8 cellular contexts compared by ENCODE assay signal in genomic region chr11:63985812-63986155, GRCh38. TPM values are rescaled to one million over a fixed set of nuclear protein-coding genes. Genes with fewer than 3 reads are reported as not detected.
DNase-seq lines count a peak whose midpoint lies in the region; ATAC-seq and TF ChIP-seq lines count a peak whose summit lies in the region.

No MANE protein-coding gene starts in this region.

- WGBS in GM23248 (ENCODE audit: low coverage in 1 of 2, low lambda C conversion rate in 2 of 2, missing lambda C conversion rate in 2 of 2), 2 experiments, result 1 to 3% methylated on average over 18 of the region's 18 CpGs
- 20% methylated on average over 18 of the region's 18 CpGs for WGBS in smooth muscle cell (ENCODE audit: low lambda C conversion rate)

- H3K4me1 ChIP-seq in CD4-positive, CD25-positive, alpha-beta regulatory T cell (ENCODE audit: control insufficient read depth, insufficient read depth, low read length, poor library complexity, severe bottlenecking), result peaks cover 31% of the 10 kb centered on the region
- H3K4me1 ChIP-seq in GM23248 (ENCODE audit: insufficient read depth) (peaks cover 14% of the 10 kb centered on the region), smooth muscle cell (ENCODE audit: low read depth) (peaks cover 13% of the 10 kb centered on the region)

- H3K9ac ChIP-seq in GM23248 (peak overlapping the region; percentile 91), smooth muscle cell (ENCODE audit: low read depth) (peak overlapping the region; percentile 88)

- intact Hi-C loops in activated naive CD4-positive, alpha-beta T cell treated with anti-CD3 and anti-CD28 coated beads for 36 hours (cut with micrococcal nuclease), result loop anchor here (1.0 to 5.0 kb wide), 2 partner anchors 11 to 68 kb away; partner anchors contain the start of genes COX8A and RCOR2
- intact Hi-C loops in left cardiac atrium (cut with DNase I), result no loop called here

- no peaks in the 10 kb centered on the region for H3K27me3 ChIP-seq in CD4-positive, CD25-positive, alpha-beta regulatory T cell (ENCODE audit: control insufficient read depth, insufficient read depth, low read length)
- no peaks in the 10 kb centered on the region for H3K27me3 ChIP-seq in GM23248 (replicated peaks; ENCODE audit: insufficient read depth)
- H3K27me3 ChIP-seq in smooth muscle cell (ENCODE audit: low read depth), result no peaks in the 10 kb centered on the region

- ATAC-seq in CD4-positive, CD25-positive, alpha-beta regulatory T cell (ENCODE audit: low read depth in 2 of 2), result peak; percentile 82 to 86
- ATAC-seq in left cardiac atrium (peak; percentile 45 to 60), HG03139 (IDR thresholded peaks at IDR 0.05; ENCODE audit: unreplicated experiment) (no peak)

- no peak for TF ChIP-seq CTCF in smooth muscle cell (IDR thresholded peaks at IDR 0.05; ENCODE audit: borderline replicate concordance, insufficient read depth, poor library complexity, severe bottlenecking)

- no peaks in the 10 kb centered on the region; the same call in 1 of the 2 replicates for H3F3A ChIP-seq in GM23248 (ENCODE audit: insufficient read depth)
- no peaks in the 10 kb centered on the region for H3F3A ChIP-seq in smooth muscle cell (ENCODE audit: low read depth)

- peak overlapping the region; percentile 98 to 99 (median 98) for H3K4me3 Mint-ChIP-seq in CD4-positive, CD25-positive, alpha-beta regulatory T cell
- H3K4me3 Mint-ChIP-seq in activated naive CD4-positive, alpha-beta T cell treated with anti-CD3 and anti-CD28 coated beads for 36 hours, result peak overlapping the region; percentile 94

- no peaks in the 10 kb centered on the region for H3K9me2 ChIP-seq in GM23248 (ENCODE audit: insufficient read depth)

- CTCF ChIA-PET in activated naive CD4-positive, alpha-beta T cell treated with anti-CD3 and anti-CD28 coated beads for 36 hours (lab: Charles Lee), result interaction anchor here (0.7 kb wide), 2 partner anchors 15 to 149 kb away, joined by 3 read pairs; no protein-coding TSS in a partner anchor

- H3K9me3 Mint-ChIP-seq in CD4-positive, CD25-positive, alpha-beta regulatory T cell, result no peaks in the 10 kb centered on the region
- no peaks in the 10 kb centered on the region for H3K9me3 Mint-ChIP-seq in activated naive CD4-positive, alpha-beta T cell treated with anti-CD3 and anti-CD28 coated beads for 36 hours

- H3K4me3 ChIP-seq in CD4-positive, CD25-positive, alpha-beta regulatory T cell (ENCODE audit: low read depth, low read length), result peak overlapping the region; percentile 79
- peak overlapping the region; percentile 74 for H3K4me3 ChIP-seq in GM23248
- peak overlapping the region; percentile 76 for H3K4me3 ChIP-seq in smooth muscle cell

- peak; percentile 53 to 89 (median 72) for DNase-seq in CD4-positive, CD25-positive, alpha-beta regulatory T cell
- DNase-seq in GM23248, result peak; percentile 67
- peak; percentile 85 for DNase-seq in RPMI8226
- DNase-seq in activated naive CD4-positive, alpha-beta T cell treated with anti-CD3 and anti-CD28 coated beads for 36 hours, result peak; percentile 76
- DNase-seq in left cardiac atrium, result peak; percentile 61
- no peak for DNase-seq in smooth muscle cell (lab: John Stamatoyannopoulos, UW; ENCODE audit: unreplicated experiment)
- DNase-seq in cerebellar nuclear complex (lab: John Stamatoyannopoulos, UW), result no peak

- H3K27me3 Mint-ChIP-seq in CD4-positive, CD25-positive, alpha-beta regulatory T cell, result peaks cover 4% of the 10 kb centered on the region
- no peaks in the 10 kb centered on the region for H3K27me3 Mint-ChIP-seq in activated naive CD4-positive, alpha-beta T cell treated with anti-CD3 and anti-CD28 coated beads for 36 hours (ENCODE audit: low read depth)

- no peaks in the 10 kb centered on the region for H3K9me3 ChIP-seq in CD4-positive, CD25-positive, alpha-beta regulatory T cell (ENCODE audit: control insufficient read depth in 2 of 2, low read length in 2 of 2)
- no peaks in the 10 kb centered on the region for H3K9me3 ChIP-seq in GM23248 (ENCODE audit: low read depth)
- H3K9me3 ChIP-seq in smooth muscle cell (replicated peaks; ENCODE audit: low read depth), result no peaks in the 10 kb centered on the region

- H3K79me2 ChIP-seq in GM23248 (ENCODE audit: insufficient read depth), result peaks cover 85% of the 10 kb centered on the region
- H3K79me2 ChIP-seq in smooth muscle cell (ENCODE audit: low read depth), result peaks cover 31% of the 10 kb centered on the region

- H2AFZ ChIP-seq in GM23248 (peak overlapping the region; percentile 86), smooth muscle cell (ENCODE audit: low read depth) (peak overlapping the region; percentile 33)

- H4K20me1 ChIP-seq in GM23248 (ENCODE audit: insufficient read depth) (no peaks in the 10 kb centered on the region), smooth muscle cell (ENCODE audit: low read depth) (peaks cover 27% of the 10 kb centered on the region)

- H3K36me3 ChIP-seq in CD4-positive, CD25-positive, alpha-beta regulatory T cell (ENCODE audit: control insufficient read depth, insufficient read depth, low read length), result peaks cover 20% of the 10 kb centered on the region
- H3K36me3 ChIP-seq in GM23248 (ENCODE audit: low read depth), result no peaks in the 10 kb centered on the region
- no peaks in the 10 kb centered on the region for H3K36me3 ChIP-seq in smooth muscle cell (ENCODE audit: low read depth)

- peak overlapping the region; percentile 95 for H3K4me2 ChIP-seq in GM23248 (ENCODE audit: unreplicated experiment)
- H3K4me2 ChIP-seq in smooth muscle cell, result peak overlapping the region; percentile 95

- no peaks in the 10 kb centered on the region for H3K36me3 Mint-ChIP-seq in CD4-positive, CD25-positive, alpha-beta regulatory T cell
- H3K36me3 Mint-ChIP-seq in activated naive CD4-positive, alpha-beta T cell treated with anti-CD3 and anti-CD28 coated beads for 36 hours (ENCODE audit: low read depth), result peaks cover 17% of the 10 kb centered on the region

- in situ Hi-C loops in GM23248 (cut with MboI), result no loop called here

- H3K27ac ChIP-seq in CD4-positive, CD25-positive, alpha-beta regulatory T cell (ENCODE audit: insufficient read depth, low read length, poor library complexity, severe bottlenecking), result peak overlapping the region; percentile 93
- H3K27ac ChIP-seq in GM23248 (peak overlapping the region; percentile 71), smooth muscle cell (ENCODE audit: low read depth) (peak overlapping the region; percentile 76)

- H3K4me1 Mint-ChIP-seq in CD4-positive, CD25-positive, alpha-beta regulatory T cell, result peaks cover 5 to 36% (median 25%) of the 10 kb centered on the region in 4 donors
- peaks cover 33% of the 10 kb centered on the region for H3K4me1 Mint-ChIP-seq in activated naive CD4-positive, alpha-beta T cell treated with anti-CD3 and anti-CD28 coated beads for 36 hours (ENCODE audit: low read depth)

- peak overlapping the region; percentile 97 to 99 (median 99) for H3K27ac Mint-ChIP-seq in CD4-positive, CD25-positive, alpha-beta regulatory T cell
- peak overlapping the region; percentile 93 for H3K27ac Mint-ChIP-seq in activated naive CD4-positive, alpha-beta T cell treated with anti-CD3 and anti-CD28 coated beads for 36 hours

RNA-seq across cellular contexts. Expression of gene OTUB1, which starts 0.5 kb away (rescaled TPM):
- 78.6 TPM for total RNA-seq in CD4-positive, CD25-positive, alpha-beta regulatory T cell
- polyA plus RNA-seq in CD4-positive, CD25-positive, alpha-beta regulatory T cell, result 100 to 1,000 TPM; 156 to 216 (median 166) TPM
- total RNA-seq in GM23248 (2014; rRNA removed; shearing (Covaris generic)), result 35.5 and 48.3 TPM in 2 replicates
- polyA plus RNA-seq in GM23248 (2016; fragmentation: Nextera tagmentation; extraction: Ambion mirVana) (123 and 130 TPM in 2 replicates), smooth muscle cell (155 and 164 TPM in 2 replicates)
- total RNA-seq in activated naive CD4-positive, alpha-beta T cell treated with anti-CD3 and anti-CD28 coated beads for 36 hours, result 10 to 100 TPM; 61.9 to 63.0 TPM
- total RNA-seq in left cardiac atrium (10 to 100 TPM; 44.4 to 47.8 TPM), smooth muscle cell (55.2 and 71.5 TPM in 2 replicates)

RNA-seq across cellular contexts. Expression of gene COX8A, which starts 11.4 kb away (rescaled TPM):
- 124 TPM for total RNA-seq in CD4-positive, CD25-positive, alpha-beta regulatory T cell
- 100 to 1,000 TPM; 426 to 582 (median 526) TPM for polyA plus RNA-seq in CD4-positive, CD25-positive, alpha-beta regulatory T cell
- 358 and 388 TPM in 2 replicates for total RNA-seq in GM23248 (2014; rRNA removed; shearing (Covaris generic))
- 397 and 417 TPM in 2 replicates for polyA plus RNA-seq in GM23248 (2016; fragmentation: Nextera tagmentation; extraction: Ambion mirVana)
- total RNA-seq in activated naive CD4-positive, alpha-beta T cell treated with anti-CD3 and anti-CD28 coated beads for 36 hours, result 100 to 1,000 TPM; 669 to 675 TPM
- 100 to 1,000 TPM; 786 to 820 TPM for total RNA-seq in left cardiac atrium
- total RNA-seq in smooth muscle cell, result 432 and 551 TPM in 2 replicates
- 534 and 549 TPM in 2 replicates for polyA plus RNA-seq in smooth muscle cell

RNA-seq across cellular contexts. Expression of gene NAA40, which starts 47.0 kb away (rescaled TPM):
- total RNA-seq in CD4-positive, CD25-positive, alpha-beta regulatory T cell, result 18.7 TPM
- polyA plus RNA-seq in CD4-positive, CD25-positive, alpha-beta regulatory T cell, result 1 to 10 TPM; 7.4 to 7.6 (median 7.5) TPM
- 11.7 and 27.9 TPM in 2 replicates for total RNA-seq in GM23248 (2014; rRNA removed; shearing (Covaris generic))
- polyA plus RNA-seq in GM23248 (2016; fragmentation: Nextera tagmentation; extraction: Ambion mirVana), result 10.3 and 12.0 TPM in 2 replicates
- total RNA-seq in activated naive CD4-positive, alpha-beta T cell treated with anti-CD3 and anti-CD28 coated beads for 36 hours, result 10 to 100 TPM; 10.3 to 13.2 TPM
- 10 to 100 TPM; 26.0 to 29.1 TPM for total RNA-seq in left cardiac atrium
- 11.3 and 16.5 TPM in 2 replicates for total RNA-seq in smooth muscle cell
- polyA plus RNA-seq in smooth muscle cell, result 7.6 and 11.1 TPM in 2 replicates

RNA-seq across cellular contexts. Expression of gene FLRT1, which starts 49.9 kb away (rescaled TPM):
- not detected for total RNA-seq in CD4-positive, CD25-positive, alpha-beta regulatory T cell
- polyA plus RNA-seq in CD4-positive, CD25-positive, alpha-beta regulatory T cell, result under 1 TPM in 1 of 4 donors, not detected in 3; 0.21 TPM
- total RNA-seq in GM23248 (2014; rRNA removed; shearing (Covaris generic)), result 0.22 TPM in 1 of 2 replicates, not detected in the other
- polyA plus RNA-seq in GM23248 (2016; fragmentation: Nextera tagmentation; extraction: Ambion mirVana) (0.09 TPM in 1 of 2 replicates, not detected in the other), smooth muscle cell (0.26 and 0.32 TPM in 2 replicates)
- under 1 TPM; 0.17 to 0.29 TPM for total RNA-seq in activated naive CD4-positive, alpha-beta T cell treated with anti-CD3 and anti-CD28 coated beads for 36 hours
- total RNA-seq in left cardiac atrium (1 to 10 TPM; 1.3 to 1.6 TPM), smooth muscle cell (0.76 TPM in 1 of 2 replicates, not detected in the other)

Comparison
In these comparisons a context has a peak if more than half of its experiments do, and no peak if none do; other contexts are left out.
1. DNase-seq: peak in CD4-positive, CD25-positive, alpha-beta regulatory T cell (3 of 3), GM23248 (single experiment), RPMI8226 (single experiment), activated naive CD4-positive, alpha-beta T cell treated with anti-CD3 and anti-CD28 coated beads for 36 hours (single experiment) and left cardiac atrium (single experiment); none in smooth muscle cell (single experiment) and cerebellar nuclear complex (0 of 2).
2. Peak in every context shown above with its lines, with median percentiles within 50 percentile points of each other: H3K27ac ChIP-seq and H3K4me3 ChIP-seq.